36 cellular contexts compared by ENCODE assay signal in genomic region chr7:157192861-157193260, GRCh38.
"Had no signal": no experiment of that assay in that cellular context is flagged by ENCODE, and none has a peak within 500 bp of the region (broad histone marks: within the 10 kb centered on the region; RNA-seq: fewer than 3 reads in every experiment).

No MANE protein-coding gene starts in this region.

- H3K27me3 ChIP-seq: adrenal gland, body of pancreas, brain microvascular endothelial cell, breast epithelium had no signal

- H3K4me3 Mint-ChIP-seq: activated CD4-positive, alpha-beta memory T cell treated with anti-CD3 and anti-CD28 coated beads, Interleukin-2, amount 10 ng/mL, durations not matched to agents 7 days and 5 days; activated CD4-positive, alpha-beta T cell treated with anti-CD3 and anti-CD28 coated beads for 36 hours; activated CD4-positive, alpha-beta T cell treated with anti-CD3 and anti-CD28 coated beads, Interleukin-2, amount 10 ng/mL, durations not matched to agents 7 days and 5 days; activated CD8-positive, alpha-beta memory T cell treated with anti-CD3 and anti-CD28 coated beads, Interleukin-2, amount 10 ng/mL, durations not matched to agents 7 days and 5 days; activated CD8-positive, alpha-beta T cell treated with anti-CD3 and anti-CD28 coated beads, Interleukin-2, amount 10 ng/mL, durations not matched to agents 7 days and 5 days; activated naive CD4-positive, alpha-beta T cell treated with anti-CD3 and anti-CD28 coated beads for 36 hours; activated naive CD8-positive, alpha-beta T cell treated with anti-CD3 and anti-CD28 coated beads for 36 hours; T-helper 1 cell treated with Interleukin-12 subunit alpha and Interleukin-12 subunit beta and Interleukin-4 antibody, amounts not matched to agents 30 μg/mL and 1 μg/mL, for 36 hours; T-helper 2 cell treated with Interferon-gamma antibody and Interleukin-4, amounts not matched to agents 5 μg/mL and 100 μg/mL, for 36 hours; WTC11 had no signal

- H3K4me1 Mint-ChIP-seq: activated CD4-positive, alpha-beta memory T cell treated with anti-CD3 and anti-CD28 coated beads, Interleukin-2, amount 10 ng/mL, durations not matched to agents 7 days and 5 days; activated CD4-positive, alpha-beta T cell treated with anti-CD3 and anti-CD28 coated beads, Interleukin-2, amount 10 ng/mL, durations not matched to agents 7 days and 5 days; activated CD8-positive, alpha-beta memory T cell treated with anti-CD3 and anti-CD28 coated beads, Interleukin-2, amount 10 ng/mL, durations not matched to agents 7 days and 5 days had no signal

- H3K27me3 Mint-ChIP-seq: activated CD4-positive, alpha-beta memory T cell treated with anti-CD3 and anti-CD28 coated beads, Interleukin-2, amount 10 ng/mL, durations not matched to agents 7 days and 5 days; activated CD4-positive, alpha-beta T cell treated with anti-CD3 and anti-CD28 coated beads for 36 hours; activated CD4-positive, alpha-beta T cell treated with anti-CD3 and anti-CD28 coated beads, Interleukin-2, amount 10 ng/mL, durations not matched to agents 7 days and 5 days; activated CD8-positive, alpha-beta memory T cell treated with anti-CD3 and anti-CD28 coated beads, Interleukin-2, amount 10 ng/mL, durations not matched to agents 7 days and 5 days; activated naive CD8-positive, alpha-beta T cell treated with anti-CD3 and anti-CD28 coated beads for 36 hours had no signal

- H3K27ac Mint-ChIP-seq: activated CD4-positive, alpha-beta memory T cell treated with anti-CD3 and anti-CD28 coated beads, Interleukin-2, amount 10 ng/mL, durations not matched to agents 7 days and 5 days; activated CD4-positive, alpha-beta T cell treated with anti-CD3 and anti-CD28 coated beads for 36 hours; activated CD4-positive, alpha-beta T cell treated with anti-CD3 and anti-CD28 coated beads, Interleukin-2, amount 10 ng/mL, durations not matched to agents 7 days and 5 days; activated CD8-positive, alpha-beta memory T cell treated with anti-CD3 and anti-CD28 coated beads, Interleukin-2, amount 10 ng/mL, durations not matched to agents 7 days and 5 days; activated CD8-positive, alpha-beta T cell treated with anti-CD3 and anti-CD28 coated beads, Interleukin-2, amount 10 ng/mL, durations not matched to agents 7 days and 5 days; activated naive CD4-positive, alpha-beta T cell treated with anti-CD3 and anti-CD28 coated beads for 36 hours; activated naive CD8-positive, alpha-beta T cell treated with anti-CD3 and anti-CD28 coated beads for 36 hours; T-helper 1 cell treated with Interleukin-12 subunit alpha and Interleukin-12 subunit beta and Interleukin-4 antibody, amounts not matched to agents 30 μg/mL and 1 μg/mL, for 36 hours; T-helper 2 cell treated with Interferon-gamma antibody and Interleukin-4, amounts not matched to agents 5 μg/mL and 100 μg/mL, for 36 hours had no signal

- H3K9me3 ChIP-seq: adrenal gland, body of pancreas, breast epithelium had no signal

- ATAC-seq: activated CD4-positive, alpha-beta T cell treated with anti-CD3 and anti-CD28 coated beads for 36 hours; activated CD4-positive, CD25-positive, alpha-beta regulatory T cell treated with anti-CD3 and anti-CD28 coated beads, Interleukin-2, amount 50 U/mL, for 24 hours; activated CD8-positive, alpha-beta memory T cell treated with anti-CD3 and anti-CD28 coated beads, Interleukin-2, amount 10 ng/mL, durations not matched to agents 7 days and 5 days; activated CD8-positive, alpha-beta T cell treated with anti-CD3 and anti-CD28 coated beads, Interleukin-2, amount 10 ng/mL, durations not matched to agents 7 days and 5 days; activated naive CD4-positive, alpha-beta T cell treated with anti-CD3 and anti-CD28 coated beads, Interleukin-2, amount 50 U/mL, for 72 hours; WTC11 had no signal

- DNase-seq: activated CD4-positive, alpha-beta memory T cell treated with anti-CD3 and anti-CD28 coated beads, Interleukin-2, amount 10 ng/mL, durations not matched to agents 7 days and 5 days; activated CD4-positive, alpha-beta T cell treated with anti-CD3 and anti-CD28 coated beads for 1 hour; activated CD4-positive, alpha-beta T cell treated with anti-CD3 and anti-CD28 coated beads for 36 hours; activated CD4-positive, alpha-beta T cell treated with anti-CD3 and anti-CD28 coated beads for 48 hours; activated CD4-positive, alpha-beta T cell treated with anti-CD3 and anti-CD28 coated beads, Interleukin-2, amount 10 ng/mL, durations not matched to agents 7 days and 5 days; activated CD4-positive, alpha-beta T cell treated with anti-CD3 and anti-CD28 coated beads, Interleukin-2, amount 50 U/mL, for 48 hours; activated CD4-positive, CD25-positive, alpha-beta regulatory T cell; activated CD8-positive, alpha-beta memory T cell treated with anti-CD3 and anti-CD28 coated beads for 24 hours; activated CD8-positive, alpha-beta memory T cell treated with anti-CD3 and anti-CD28 coated beads, Interleukin-2, amount 10 ng/mL, durations not matched to agents 7 days and 5 days; activated CD8-positive, alpha-beta memory T cell treated with anti-CD3 and anti-CD28 coated beads, Interleukin-2, amount 50 U/mL, for 48 hours; activated CD8-positive, alpha-beta T cell treated with anti-CD3 and anti-CD28 coated beads, Interleukin-2, amount 10 ng/mL, durations not matched to agents 7 days and 5 days; activated effector memory CD4-positive, alpha-beta T cell treated with anti-CD3 and anti-CD28 coated beads, Interleukin-2, amount 50 U/mL, for 16 hours; activated gamma-delta T cell treated with Interleukin-2 at 50 U/mL for 16 hours; activated naive CD4-positive, alpha-beta T cell; activated naive CD4-positive, alpha-beta T cell treated with anti-CD3 and anti-CD28 coated beads for 36 hours; activated naive CD4-positive, alpha-beta T cell treated with anti-CD3 and anti-CD28 coated beads, Interleukin-2, amount 50 U/mL, for 16 hours; activated naive CD8-positive, alpha-beta T cell treated with anti-CD3 and anti-CD28 coated beads for 36 hours; activated T-cell treated with anti-CD3 and anti-CD28 coated beads, Interleukin-2, amount 50 U/mL, for 1 hour; activated T-cell treated with anti-CD3 and anti-CD28 coated beads, Interleukin-2, amount 50 U/mL, for 48 hours; adrenal gland; amniotic stem cell; aorta; brain microvascular endothelial cell; central memory CD4-positive, alpha-beta T cell; SW 1271; T-helper 1 cell; T-helper 2 cell; T-helper 9 cell; WERI-Rb-1 had no signal

- H3K4me3 ChIP-seq: adrenal gland, body of pancreas, breast epithelium had no signal

- H3K27ac ChIP-seq: adrenal gland, brain microvascular endothelial cell, breast epithelium, WERI-Rb-1 had no signal

- H3K9me3 Mint-ChIP-seq: activated CD4-positive, alpha-beta memory T cell treated with anti-CD3 and anti-CD28 coated beads, Interleukin-2, amount 10 ng/mL, durations not matched to agents 7 days and 5 days; activated CD4-positive, alpha-beta T cell treated with anti-CD3 and anti-CD28 coated beads, Interleukin-2, amount 10 ng/mL, durations not matched to agents 7 days and 5 days; activated naive CD4-positive, alpha-beta T cell treated with anti-CD3 and anti-CD28 coated beads for 36 hours; activated naive CD4-positive, alpha-beta T cell treated with anti-CD3 and anti-CD28 coated beads, Interleukin-2, amount 50 U/mL, for 72 hours; activated naive CD8-positive, alpha-beta T cell treated with anti-CD3 and anti-CD28 coated beads for 36 hours; T-helper 1 cell treated with Interleukin-12 subunit alpha and Interleukin-12 subunit beta and Interleukin-4 antibody, amounts not matched to agents 30 μg/mL and 1 μg/mL, for 36 hours; T-helper 2 cell treated with Interferon-gamma antibody and Interleukin-4, amounts not matched to agents 5 μg/mL and 100 μg/mL, for 36 hours; WTC11 had no signal

- H3K4me1 ChIP-seq: adrenal gland, breast epithelium had no signal
